ENCODE assay signal across 22 cellular contexts in the genomic region with DNA sequence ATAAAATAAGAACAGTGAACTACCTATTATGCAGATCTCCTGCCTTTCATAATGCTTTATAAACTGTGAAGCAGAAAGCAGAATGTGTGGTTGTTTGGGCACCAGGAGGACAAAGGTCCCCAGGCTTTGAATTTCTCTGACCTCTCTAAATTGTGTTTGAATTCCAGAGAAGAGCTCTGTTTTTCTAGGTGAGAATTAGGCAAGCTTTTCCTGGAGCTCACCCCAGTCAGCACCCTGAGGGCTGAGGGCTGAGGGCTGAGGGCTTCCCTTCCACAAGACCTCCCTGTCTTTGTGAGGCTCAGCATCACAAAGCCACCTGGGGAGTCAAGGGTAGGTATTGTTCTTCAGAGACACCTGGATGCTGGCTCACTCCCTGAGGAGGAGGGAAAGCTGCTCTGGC. TPM values are rescaled to one million over a fixed set of nuclear protein-coding genes. Genes with fewer than 3 reads are reported as not detected.
DNase-seq lines count a peak whose midpoint lies in the region; ATAC-seq lines count a peak whose summit lies in the region.
"Had no signal": no experiment of that assay in that cellular context is flagged by ENCODE, and none has a peak within 500 bp of the region (broad histone marks: within the 10 kb centered on the region; RNA-seq: fewer than 3 reads in every experiment).

No MANE protein-coding gene starts in this region.

- no peaks in the 10 kb centered on the region for H3K9me3 Mint-ChIP-seq in activated T-helper 17 cell treated with anti-CD3 and anti-CD28 coated beads, Interleukin-2, amount 50 U/mL, for 72 hours
- H3K9me3 Mint-ChIP-seq: CD14-positive monocyte, neural crest cell had no signal

- H3K36me3 Mint-ChIP-seq in activated T-helper 17 cell treated with anti-CD3 and anti-CD28 coated beads, Interleukin-2, amount 50 U/mL, for 72 hours (ENCODE audit: low read depth) = peaks cover 6% of the 10 kb centered on the region
- H3K36me3 Mint-ChIP-seq: CD14-positive monocyte had no signal

- peak overlapping the region; percentile 56 for H3K27ac Mint-ChIP-seq in activated T-helper 17 cell treated with anti-CD3 and anti-CD28 coated beads, Interleukin-2, amount 50 U/mL, for 72 hours
- H3K27ac Mint-ChIP-seq: activated CD8-positive, alpha-beta memory T cell treated with anti-CD3 and anti-CD28 coated beads, Interleukin-2, amount 10 ng/mL, durations not matched to agents 7 days and 5 days; CD14-positive monocyte; T-helper 17 cell had no signal

- no peak overlapping the region for H3K4me3 ChIP-seq in H7 (ENCODE audit: insufficient read depth, low read depth, low read length)
- H3K4me3 ChIP-seq: K562, lung, SK-N-MC had no signal

- ATAC-seq in activated T-helper 17 cell treated with anti-CD3 and anti-CD28 coated beads, Interleukin-2, amount 50 U/mL, for 72 hours (replicated peaks) = no peak
- peak; percentile 48 for ATAC-seq in left colon
- ATAC-seq: activated CD8-positive, alpha-beta memory T cell treated with anti-CD3 and anti-CD28 coated beads, Interleukin-2, amount 10 ng/mL, durations not matched to agents 7 days and 5 days; K562; T-helper 17 cell had no signal

- DNase-seq in COR-L47 (lab: John Stamatoyannopoulos, UW) (peak; percentile 18), H7 (peak; percentile 77), left colon (no peak), HUDEP-2 (lab: John Stamatoyannopoulos, UW; ENCODE audit: unreplicated experiment in 76 of 76) (no peak), NCI-H2196 treated with DMSO at 0.1 percent for 48 hours (lab: John Stamatoyannopoulos, UW; ENCODE audit: unreplicated experiment) (no peak), CD1c-positive myeloid dendritic cell (ENCODE audit: extremely low spot score) (no peak)
- DNase-seq: activated CD4-positive, alpha-beta T cell treated with anti-CD3 and anti-CD28 coated beads for 4 hours; activated CD8-positive, alpha-beta memory T cell treated with anti-CD3 and anti-CD28 coated beads, Interleukin-2, amount 10 ng/mL, durations not matched to agents 7 days and 5 days; activated naive CD4-positive, alpha-beta T cell treated with anti-CD3 and anti-CD28 coated beads, Interleukin-2, amount 50 U/mL, for 16 hours; anterior cingulate cortex; DMS 273 treated with DMSO at 0.1 percent for 48 hours; glutamatergic neuron; NCI-H2171; NCI-H526 treated with DMSO at 0.1 percent for 48 hours; T-helper 17 cell; trophoblast cell had no signal

- no peaks in the 10 kb centered on the region for H3K27me3 Mint-ChIP-seq in activated T-helper 17 cell treated with anti-CD3 and anti-CD28 coated beads, Interleukin-2, amount 50 U/mL, for 72 hours
- H3K27me3 Mint-ChIP-seq: activated CD8-positive, alpha-beta memory T cell treated with anti-CD3 and anti-CD28 coated beads, Interleukin-2, amount 10 ng/mL, durations not matched to agents 7 days and 5 days; T-helper 17 cell had no signal

- peaks cover 9% of the 10 kb centered on the region for H3K4me1 Mint-ChIP-seq in activated T-helper 17 cell treated with anti-CD3 and anti-CD28 coated beads, Interleukin-2, amount 50 U/mL, for 72 hours

- H3K36me3 ChIP-seq in H7 (replicated peaks; ENCODE audit: control insufficient read depth, insufficient read depth, low read length) = no peaks in the 10 kb centered on the region

- H3K27me3 ChIP-seq in H7 (ENCODE audit: control insufficient read depth, insufficient read depth, low read length) = no peaks in the 10 kb centered on the region

- no peak overlapping the region for H3K4me3 Mint-ChIP-seq in activated T-helper 17 cell treated with anti-CD3 and anti-CD28 coated beads, Interleukin-2, amount 50 U/mL, for 72 hours
- H3K4me3 Mint-ChIP-seq: activated CD8-positive, alpha-beta memory T cell treated with anti-CD3 and anti-CD28 coated beads, Interleukin-2, amount 10 ng/mL, durations not matched to agents 7 days and 5 days; CD14-positive monocyte; neural crest cell; T-helper 17 cell had no signal

- intact Hi-C loops in left colon (cut with DNase I, micrococcal nuclease) = no loop called here

RNA-seq across cellular contexts. Expression of a gene that starts 45.5 kb away (rescaled TPM):
- 22.6 and 33.9 TPM in 2 replicates for total RNA-seq in H7 (2014; rRNA removed; shearing (Covaris generic))
- total RNA-seq in activated T-helper 17 cell treated with anti-CD3 and anti-CD28 coated beads, Interleukin-2, amount 50 U/mL, for 72 hours = 10 to 100 TPM in 1 of 2 donors, 1 to 10 TPM in 1; 9.9 to 12.9 TPM
- 10 to 100 TPM; 16.4 to 20.1 TPM for total RNA-seq in left colon

Comparison
In these comparisons a context has a peak if more than half of its experiments do, and no peak if none do; other contexts are left out.
1. DNase-seq: peak in COR-L47 (single experiment) and H7 (single experiment); none in left colon (0 of 2), HUDEP-2 (0 of 76), NCI-H2196 treated with DMSO at 0.1 percent for 48 hours (single experiment) and CD1c-positive myeloid dendritic cell (single experiment).